Comparison of ENCODE assay signal across 1 cellular context in genomic region chr6:79078057-79078969, GRCh38.
TF ChIP-seq lines count a peak whose summit lies in the region.

Gene PHIP, minus strand, starts transcription at chr6:79078254. Its CDS starts 186 bp downstream, at chr6:79078068.

TF ChIP-seq in K562, 482 proteins besides CTCF, POLR2A, EP300 and RAD21 (continued from another document and continues in another):
- TF ChIP-seq E2F5 (CRISPR knock-in tag; IDR thresholded peaks at IDR 0.05), result no peak
- TF ChIP-seq CREB5 (CRISPR knock-in tag; IDR thresholded peaks at IDR 0.05), result no peak
- no peak for TF ChIP-seq PCBP2 (IDR thresholded peaks at IDR 0.05; ENCODE audit: low read depth, low read length, poor library complexity, severe bottlenecking)
- TF ChIP-seq ZNF57 (CRISPR knock-in tag; IDR thresholded peaks at IDR 0.05), result no peak
- no peak for TF ChIP-seq LARP7 (IDR thresholded peaks at IDR 0.05)
- no peak for TF ChIP-seq ZNF197 (CRISPR knock-in tag; IDR thresholded peaks at IDR 0.05; ENCODE audit: low read depth)
- TF ChIP-seq XRCC5 (IDR thresholded peaks at IDR 0.05; ENCODE audit: low read depth, low read length), result peak; percentile 71; the same call in 1 of the 2 replicates
- no peak for TF ChIP-seq MYNN (IDR thresholded peaks at IDR 0.05)
- no peak for TF ChIP-seq MYNN (CRISPR knock-in tag; IDR thresholded peaks at IDR 0.05)
- TF ChIP-seq SMAD4 (CRISPR knock-in tag; conservative IDR thresholded peaks at IDR 0.05), result peak; percentile 92
- TF ChIP-seq RFX5 (IDR thresholded peaks at IDR 0.05; ENCODE audit: low read depth, low read length), result no peak
- TF ChIP-seq GATA2 (CRISPR knock-in tag; IDR thresholded peaks at IDR 0.05), result no peak
- peak; percentile 82 for TF ChIP-seq TBP (optimal IDR thresholded peaks at IDR 0.05; ENCODE audit: low read depth, low read length)
- TF ChIP-seq SIN3A (IDR thresholded peaks at IDR 0.05; ENCODE audit: borderline replicate concordance in 2 of 2, control insufficient read depth in 1 of 2, low read depth in 2 of 2, low read length in 2 of 2), result peak in 1 of 2 experiments; percentile 60; a peak in 2 of 4 replicates
- TF ChIP-seq NR3C1 (CRISPR knock-in tag; IDR thresholded peaks at IDR 0.05), result no peak
- TF ChIP-seq FOXJ3 (CRISPR knock-in tag; IDR thresholded peaks at IDR 0.05), result no peak
- no peak for TF ChIP-seq MXI1 (IDR thresholded peaks at IDR 0.05; ENCODE audit: low read depth, low read length)
- TF ChIP-seq PHF20 (IDR thresholded peaks at IDR 0.05; ENCODE audit: partially characterized antibody), result no peak
- no peak for TF ChIP-seq KAT2B (IDR thresholded peaks at IDR 0.05; ENCODE audit: low read depth, low read length)
- TF ChIP-seq STAG1 (CRISPR knock-in tag; IDR thresholded peaks at IDR 0.05; ENCODE audit: borderline replicate concordance), result no peak
- TF ChIP-seq UBTF (IDR thresholded peaks at IDR 0.05; ENCODE audit: borderline replicate concordance in 1 of 2, low read depth in 2 of 2, low read length in 2 of 2), result 0 out of 4 replicates have a peak, but pooled peaks have one; percentile 21 to 84
- TF ChIP-seq E4F1 (CRISPR knock-in tag; IDR thresholded peaks at IDR 0.05; ENCODE audit: borderline replicate concordance), result no peak
- peak in 1 of 2 experiments; percentile 16; a peak in 1 of 4 replicates for TF ChIP-seq ZMIZ1 (IDR thresholded peaks at IDR 0.05; ENCODE audit: low read depth in 2 of 2, low read length in 2 of 2)
- no peak for TF ChIP-seq ESRRB (CRISPR knock-in tag; IDR thresholded peaks at IDR 0.05; ENCODE audit: borderline replicate concordance)
- TF ChIP-seq PCBP1 (IDR thresholded peaks at IDR 0.05; ENCODE audit: low read depth, low read length, poor library complexity, severe bottlenecking), result peak; percentile 100
- no peak for TF ChIP-seq TCF3 (CRISPR knock-in tag; IDR thresholded peaks at IDR 0.05)
- TF ChIP-seq ELK3 (CRISPR knock-in tag; IDR thresholded peaks at IDR 0.05), result no peak
- TF ChIP-seq RBM15 (IDR thresholded peaks at IDR 0.05; ENCODE audit: insufficient read depth, low read length), result no peak
- no peak for TF ChIP-seq CBFA2T2 (conservative IDR thresholded peaks at IDR 0.05)
- no peak; the same call in 1 of the 2 replicates for TF ChIP-seq GATAD2A (IDR thresholded peaks at IDR 0.05)
- no peak; the same call in 1 of the 2 replicates for TF ChIP-seq CUX1 (CRISPR knock-in tag; IDR thresholded peaks at IDR 0.05)
- TF ChIP-seq FOXJ2 (tag; IDR thresholded peaks at IDR 0.05), result no peak
- no peak for TF ChIP-seq TAL1 (IDR thresholded peaks at IDR 0.05)
- TF ChIP-seq PHTF2 (CRISPR knock-in tag; IDR thresholded peaks at IDR 0.05), result no peak
- no peak for TF ChIP-seq ZNF23 (CRISPR knock-in tag; IDR thresholded peaks at IDR 0.05)
- TF ChIP-seq CTBP1 (IDR thresholded peaks at IDR 0.05; ENCODE audit: borderline replicate concordance), result peak; percentile 59; the same call in 1 of the 2 replicates
- no peak for TF ChIP-seq WHSC1 (IDR thresholded peaks at IDR 0.05; ENCODE audit: low read length)
- TF ChIP-seq CBX3 (IDR thresholded peaks at IDR 0.05; ENCODE audit: borderline replicate concordance in 1 of 2, low read length in 2 of 2), result no peak
- TF ChIP-seq HMG20B (CRISPR knock-in tag; IDR thresholded peaks at IDR 0.05), result no peak
- no peak; the same call in 1 of the 2 replicates for TF ChIP-seq ELF1 (tag; IDR thresholded peaks at IDR 0.05)
- no peak for TF ChIP-seq MXD1 (CRISPR knock-in tag; IDR thresholded peaks at IDR 0.05; ENCODE audit: borderline replicate concordance, poor library complexity, severe bottlenecking)
- no peak for TF ChIP-seq ZBTB49 (CRISPR knock-in tag; IDR thresholded peaks at IDR 0.05; ENCODE audit: borderline replicate concordance)
- TF ChIP-seq MCM7 (IDR thresholded peaks at IDR 0.05), result no peak
- TF ChIP-seq GABPB2 (CRISPR knock-in tag; conservative IDR thresholded peaks at IDR 0.05), result no peak
- no peak for TF ChIP-seq ZBTB8A (IDR thresholded peaks at IDR 0.05; ENCODE audit: partially characterized antibody)
- TF ChIP-seq SMARCB1 (IDR thresholded peaks at IDR 0.05; ENCODE audit: insufficient read length, low read depth), result no peak
